In genomic region chr3:151885397-151885796, GRCh38 we compare ENCODE assay signal across 1 cellular context. TPM values are rescaled to one million over a fixed set of nuclear protein-coding genes. Genes with fewer than 3 reads are reported as not detected.
"Had no signal": no experiment of that assay in that cellular context is flagged by ENCODE, and none has a peak within 500 bp of the region (broad histone marks: within the 10 kb centered on the region; RNA-seq: fewer than 3 reads in every experiment).

No MANE protein-coding gene starts in this region.

RNA-seq across cellular contexts. Expression of gene SUCNR1, which starts 12.0 kb away (rescaled TPM):
- total RNA-seq: PC-9 had no signal
